ENCODE assay signal across 1 cellular context in the genomic region with DNA sequence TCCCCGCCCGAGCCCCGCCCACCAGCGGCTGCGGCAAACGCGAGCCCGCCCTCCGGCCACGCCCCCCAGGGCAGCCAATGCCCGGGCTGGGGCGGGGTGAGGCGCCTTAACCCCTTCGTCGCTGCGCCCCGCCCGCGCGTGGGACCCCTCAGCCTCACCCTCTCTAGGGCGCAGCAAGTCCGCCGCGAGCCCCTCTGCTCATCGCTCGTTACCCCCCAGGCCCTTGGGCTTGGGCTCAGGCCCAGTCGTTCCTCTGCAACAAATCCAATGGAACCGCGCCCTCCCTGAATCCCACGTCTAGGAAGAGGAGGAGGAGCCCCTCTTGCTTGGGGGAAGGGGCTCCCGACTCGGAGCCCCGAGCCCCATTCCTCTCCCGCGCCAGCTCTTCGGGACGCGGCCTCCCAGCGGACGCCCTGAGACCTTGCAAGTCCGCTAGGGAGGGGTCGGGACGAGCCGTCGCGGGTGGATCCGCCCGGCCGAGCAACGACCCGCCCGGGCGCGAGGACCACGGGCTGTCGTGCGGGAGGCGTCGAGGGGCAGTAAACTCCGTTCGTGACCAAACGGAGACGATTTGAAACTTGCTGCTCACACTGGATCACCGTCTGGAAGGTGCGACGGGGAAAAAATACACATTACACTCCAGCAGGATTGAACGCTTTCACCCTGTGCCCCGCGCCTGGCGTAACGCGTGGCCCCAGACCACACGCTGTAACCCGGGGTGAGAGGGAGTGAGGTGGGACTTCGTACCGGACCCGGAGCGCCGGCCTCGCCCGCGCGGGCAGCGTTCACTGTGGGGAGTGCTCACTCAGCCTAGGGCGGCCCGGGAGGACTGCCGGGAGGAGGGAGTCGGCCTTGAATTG.
A peak's percentile ranks its signal among the peaks of the same experiment; 100 is the strongest.
TF ChIP-seq lines count a peak whose summit lies in the region.

No MANE protein-coding gene starts in this region.

TF ChIP-seq in HepG2, 621 proteins besides CTCF, POLR2A, EP300 and RAD21 (continued from another document and continues in another):
- TF ChIP-seq, protein P1, sequence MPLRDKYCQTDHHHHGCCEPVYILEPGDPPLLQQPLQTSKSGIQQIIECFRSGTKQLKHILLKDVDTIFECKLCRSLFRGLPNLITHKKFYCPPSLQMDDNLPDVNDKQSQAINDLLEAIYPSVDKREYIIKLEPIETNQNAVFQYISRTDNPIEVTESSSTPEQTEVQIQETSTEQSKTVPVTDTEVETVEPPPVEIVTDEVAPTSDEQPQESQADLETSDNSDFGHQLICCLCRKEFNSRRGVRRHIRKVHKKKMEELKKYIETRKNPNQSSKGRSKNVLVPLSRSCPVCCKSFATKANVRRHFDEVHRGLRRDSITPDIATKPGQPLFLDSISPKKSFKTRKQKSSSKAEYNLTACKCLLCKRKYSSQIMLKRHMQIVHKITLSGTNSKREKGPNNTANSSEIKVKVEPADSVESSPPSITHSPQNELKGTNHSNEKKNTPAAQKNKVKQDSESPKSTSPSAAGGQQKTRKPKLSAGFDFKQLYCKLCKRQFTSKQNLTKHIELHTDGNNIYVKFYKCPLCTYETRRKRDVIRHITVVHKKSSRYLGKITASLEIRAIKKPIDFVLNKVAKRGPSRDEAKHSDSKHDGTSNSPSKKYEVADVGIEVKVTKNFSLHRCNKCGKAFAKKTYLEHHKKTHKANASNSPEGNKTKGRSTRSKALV (CRISPR knock-in tag; IDR thresholded peaks at IDR 0.05): peak; percentile 66
- TF ChIP-seq JARID2 (CRISPR knock-in tag; IDR thresholded peaks at IDR 0.05; ENCODE audit: insufficient replicate concordance) (peak; percentile 14), SATB2 (CRISPR knock-in tag; IDR thresholded peaks at IDR 0.05) (0 out of 2 replicates have a peak, but pooled peaks have one; percentile 53), ZNF777 (CRISPR knock-in tag; IDR thresholded peaks at IDR 0.05) (peak; percentile 100), ZNF781 (CRISPR knock-in tag; IDR thresholded peaks at IDR 0.05; ENCODE audit: borderline replicate concordance, not compliant biosample characterization) (peak; percentile 97), PCBP1 (IDR thresholded peaks at IDR 0.05; ENCODE audit: borderline replicate concordance, low read depth, low read length) (peak; percentile 96; the same call in 1 of the 2 replicates), MEF2D (CRISPR knock-in tag; IDR thresholded peaks at IDR 0.05) (peak; percentile 88; the same call in 1 of the 2 replicates), FOXA1 (IDR thresholded peaks at IDR 0.05) (no peak), FOXA1 (CRISPR knock-in tag; IDR thresholded peaks at IDR 0.05) (0 out of 2 replicates have a peak, but pooled peaks have one; percentile 4), NR2F1 (CRISPR knock-in tag; IDR thresholded peaks at IDR 0.05) (peak; percentile 38 to 73; a peak in 1 of 4 replicates), TBP (CRISPR knock-in tag; IDR thresholded peaks at IDR 0.05) (no peak; the same call in 1 of the 2 replicates), ZNF660 (CRISPR knock-in tag; IDR thresholded peaks at IDR 0.05; ENCODE audit: borderline replicate concordance, low read depth) (no peak), ZKSCAN8 (CRISPR knock-in tag; IDR thresholded peaks at IDR 0.05; ENCODE audit: borderline replicate concordance) (peak; percentile 39; the same call in 1 of the 2 replicates), MED8 (CRISPR knock-in tag; IDR thresholded peaks at IDR 0.05; ENCODE audit: insufficient replicate concordance) (peak; percentile 44), MTA3 (CRISPR knock-in tag; IDR thresholded peaks at IDR 0.05) (no peak), KLF9 (CRISPR knock-in tag; IDR thresholded peaks at IDR 0.05; ENCODE audit: low read depth) (peak; percentile 60; the same call in 1 of the 2 replicates), CEBPG (CRISPR knock-in tag; IDR thresholded peaks at IDR 0.05) (no peak), BRD4 (CRISPR knock-in tag; IDR thresholded peaks at IDR 0.05) (peak; percentile 72), SNAPC2 (CRISPR knock-in tag; IDR thresholded peaks at IDR 0.05) (peak; percentile 79; the same call in 1 of the 2 replicates), EED (CRISPR knock-in tag; IDR thresholded peaks at IDR 0.05) (peak; percentile 98), ZNF891 (CRISPR knock-in tag; IDR thresholded peaks at IDR 0.05) (peak; percentile 99), ZFP36 (IDR thresholded peaks at IDR 0.05; ENCODE audit: borderline replicate concordance, low read depth, low read length, partially characterized antibody) (peak; percentile 97), ZNF253 (CRISPR knock-in tag; IDR thresholded peaks at IDR 0.05; ENCODE audit: borderline replicate concordance) (peak; percentile 70; the same call in 1 of the 2 replicates), MAFK (conservative IDR thresholded peaks at IDR 0.05 in 1 of 2, IDR thresholded peaks at IDR 0.05 in 1 of 2; ENCODE audit: low read length in 2 of 2) (0 out of 4 replicates have a peak, but pooled peaks of 1 of the 2 experiments have one; percentile 21), ZC3H13 (CRISPR knock-in tag; IDR thresholded peaks at IDR 0.05) (peak; percentile 99), TP53 (CRISPR knock-in tag; conservative IDR thresholded peaks at IDR 0.05) (no peak; the same call in 1 of the 2 replicates), HOXA3 (CRISPR knock-in tag; IDR thresholded peaks at IDR 0.05) (peak; percentile 76), NFRKB (IDR thresholded peaks at IDR 0.05) (no peak)
- TF ChIP-seq, protein P2, sequence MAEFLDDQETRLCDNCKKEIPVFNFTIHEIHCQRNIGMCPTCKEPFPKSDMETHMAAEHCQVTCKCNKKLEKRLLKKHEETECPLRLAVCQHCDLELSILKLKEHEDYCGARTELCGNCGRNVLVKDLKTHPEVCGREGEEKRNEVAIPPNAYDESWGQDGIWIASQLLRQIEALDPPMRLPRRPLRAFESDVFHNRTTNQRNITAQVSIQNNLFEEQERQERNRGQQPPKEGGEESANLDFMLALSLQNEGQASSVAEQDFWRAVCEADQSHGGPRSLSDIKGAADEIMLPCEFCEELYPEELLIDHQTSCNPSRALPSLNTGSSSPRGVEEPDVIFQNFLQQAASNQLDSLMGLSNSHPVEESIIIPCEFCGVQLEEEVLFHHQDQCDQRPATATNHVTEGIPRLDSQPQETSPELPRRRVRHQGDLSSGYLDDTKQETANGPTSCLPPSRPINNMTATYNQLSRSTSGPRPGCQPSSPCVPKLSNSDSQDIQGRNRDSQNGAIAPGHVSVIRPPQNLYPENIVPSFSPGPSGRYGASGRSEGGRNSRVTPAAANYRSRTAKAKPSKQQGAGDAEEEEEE (CRISPR knock-in tag; IDR thresholded peaks at IDR 0.05; ENCODE audit: borderline replicate concordance): no peak; the same call in 1 of the 2 replicates
- TF ChIP-seq, protein P3, sequence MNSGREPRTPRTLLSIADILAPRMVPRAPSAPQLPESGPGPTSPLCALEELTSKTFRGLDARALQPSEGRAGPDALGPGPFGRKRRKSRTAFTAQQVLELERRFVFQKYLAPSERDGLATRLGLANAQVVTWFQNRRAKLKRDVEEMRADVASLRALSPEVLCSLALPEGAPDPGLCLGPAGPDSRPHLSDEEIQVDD (CRISPR knock-in tag; IDR thresholded peaks at IDR 0.05; ENCODE audit: borderline replicate concordance): peak; percentile 67; the same call in 1 of the 2 replicates
- TF ChIP-seq, protein P4, sequence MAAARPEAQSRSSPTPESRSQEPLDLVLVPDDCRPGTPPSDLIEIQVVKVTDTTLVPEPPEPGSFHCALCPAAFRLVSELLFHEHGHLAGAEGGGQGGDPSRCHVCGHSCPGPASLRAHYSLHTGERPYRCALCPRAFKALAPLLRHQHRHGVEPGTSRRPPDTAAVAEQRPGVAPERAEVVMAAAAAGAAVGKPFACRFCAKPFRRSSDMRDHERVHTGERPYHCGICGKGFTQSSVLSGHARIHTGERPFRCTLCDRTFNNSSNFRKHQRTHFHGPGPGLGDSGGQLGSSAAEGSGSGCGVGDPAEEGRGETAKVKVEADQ (CRISPR knock-in tag; IDR thresholded peaks at IDR 0.05; ENCODE audit: borderline replicate concordance): peak; percentile 77
- TF ChIP-seq, protein P5, sequence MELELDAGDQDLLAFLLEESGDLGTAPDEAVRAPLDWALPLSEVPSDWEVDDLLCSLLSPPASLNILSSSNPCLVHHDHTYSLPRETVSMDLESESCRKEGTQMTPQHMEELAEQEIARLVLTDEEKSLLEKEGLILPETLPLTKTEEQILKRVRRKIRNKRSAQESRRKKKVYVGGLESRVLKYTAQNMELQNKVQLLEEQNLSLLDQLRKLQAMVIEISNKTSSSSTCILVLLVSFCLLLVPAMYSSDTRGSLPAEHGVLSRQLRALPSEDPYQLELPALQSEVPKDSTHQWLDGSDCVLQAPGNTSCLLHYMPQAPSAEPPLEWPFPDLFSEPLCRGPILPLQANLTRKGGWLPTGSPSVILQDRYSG (CRISPR knock-in tag; IDR thresholded peaks at IDR 0.05): no peak; the same call in 1 of the 2 replicates
- TF ChIP-seq, protein P6, sequence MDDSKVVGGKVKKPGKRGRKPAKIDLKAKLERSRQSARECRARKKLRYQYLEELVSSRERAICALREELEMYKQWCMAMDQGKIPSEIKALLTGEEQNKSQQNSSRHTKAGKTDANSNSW (CRISPR knock-in tag; IDR thresholded peaks at IDR 0.05; ENCODE audit: borderline replicate concordance): peak; percentile 19; the same call in 1 of the 2 replicates
- TF ChIP-seq, protein P7, sequence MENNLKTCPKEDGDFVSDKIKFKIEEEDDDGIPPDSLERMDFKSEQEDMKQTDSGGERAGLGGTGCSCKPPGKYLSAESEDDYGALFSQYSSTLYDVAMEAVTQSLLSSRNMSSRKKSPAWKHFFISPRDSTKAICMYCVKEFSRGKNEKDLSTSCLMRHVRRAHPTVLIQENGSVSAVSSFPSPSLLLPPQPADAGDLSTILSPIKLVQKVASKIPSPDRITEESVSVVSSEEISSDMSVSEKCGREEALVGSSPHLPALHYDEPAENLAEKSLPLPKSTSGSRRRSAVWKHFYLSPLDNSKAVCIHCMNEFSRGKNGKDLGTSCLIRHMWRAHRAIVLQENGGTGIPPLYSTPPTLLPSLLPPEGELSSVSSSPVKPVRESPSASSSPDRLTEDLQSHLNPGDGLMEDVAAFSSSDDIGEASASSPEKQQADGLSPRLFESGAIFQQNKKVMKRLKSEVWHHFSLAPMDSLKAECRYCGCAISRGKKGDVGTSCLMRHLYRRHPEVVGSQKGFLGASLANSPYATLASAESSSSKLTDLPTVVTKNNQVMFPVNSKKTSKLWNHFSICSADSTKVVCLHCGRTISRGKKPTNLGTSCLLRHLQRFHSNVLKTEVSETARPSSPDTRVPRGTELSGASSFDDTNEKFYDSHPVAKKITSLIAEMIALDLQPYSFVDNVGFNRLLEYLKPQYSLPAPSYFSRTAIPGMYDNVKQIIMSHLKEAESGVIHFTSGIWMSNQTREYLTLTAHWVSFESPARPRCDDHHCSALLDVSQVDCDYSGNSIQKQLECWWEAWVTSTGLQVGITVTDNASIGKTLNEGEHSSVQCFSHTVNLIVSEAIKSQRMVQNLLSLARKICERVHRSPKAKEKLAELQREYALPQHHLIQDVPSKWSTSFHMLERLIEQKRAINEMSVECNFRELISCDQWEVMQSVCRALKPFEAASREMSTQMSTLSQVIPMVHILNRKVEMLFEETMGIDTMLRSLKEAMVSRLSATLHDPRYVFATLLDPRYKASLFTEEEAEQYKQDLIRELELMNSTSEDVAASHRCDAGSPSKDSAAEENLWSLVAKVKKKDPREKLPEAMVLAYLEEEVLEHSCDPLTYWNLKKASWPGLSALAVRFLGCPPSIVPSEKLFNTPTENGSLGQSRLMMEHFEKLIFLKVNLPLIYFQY (CRISPR knock-in tag; IDR thresholded peaks at IDR 0.05; ENCODE audit: borderline replicate concordance): peak; percentile 79; the same call in 1 of the 2 replicates
- TF ChIP-seq, protein P8, sequence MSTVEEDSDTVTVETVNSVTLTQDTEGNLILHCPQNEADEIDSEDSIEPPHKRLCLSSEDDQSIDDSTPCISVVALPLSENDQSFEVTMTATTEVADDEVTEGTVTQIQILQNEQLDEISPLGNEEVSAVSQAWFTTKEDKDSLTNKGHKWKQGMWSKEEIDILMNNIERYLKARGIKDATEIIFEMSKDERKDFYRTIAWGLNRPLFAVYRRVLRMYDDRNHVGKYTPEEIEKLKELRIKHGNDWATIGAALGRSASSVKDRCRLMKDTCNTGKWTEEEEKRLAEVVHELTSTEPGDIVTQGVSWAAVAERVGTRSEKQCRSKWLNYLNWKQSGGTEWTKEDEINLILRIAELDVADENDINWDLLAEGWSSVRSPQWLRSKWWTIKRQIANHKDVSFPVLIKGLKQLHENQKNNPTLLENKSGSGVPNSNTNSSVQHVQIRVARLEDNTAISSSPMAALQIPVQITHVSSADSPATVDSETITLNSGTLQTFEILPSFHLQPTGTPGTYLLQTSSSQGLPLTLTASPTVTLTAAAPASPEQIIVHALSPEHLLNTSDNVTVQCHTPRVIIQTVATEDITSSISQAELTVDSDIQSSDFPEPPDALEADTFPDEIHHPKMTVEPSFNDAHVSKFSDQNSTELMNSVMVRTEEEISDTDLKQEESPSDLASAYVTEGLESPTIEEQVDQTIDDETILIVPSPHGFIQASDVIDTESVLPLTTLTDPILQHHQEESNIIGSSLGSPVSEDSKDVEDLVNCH (CRISPR knock-in tag; IDR thresholded peaks at IDR 0.05): 0 out of 2 replicates have a peak, but pooled peaks have one; percentile 20
- TF ChIP-seq, protein P9, sequence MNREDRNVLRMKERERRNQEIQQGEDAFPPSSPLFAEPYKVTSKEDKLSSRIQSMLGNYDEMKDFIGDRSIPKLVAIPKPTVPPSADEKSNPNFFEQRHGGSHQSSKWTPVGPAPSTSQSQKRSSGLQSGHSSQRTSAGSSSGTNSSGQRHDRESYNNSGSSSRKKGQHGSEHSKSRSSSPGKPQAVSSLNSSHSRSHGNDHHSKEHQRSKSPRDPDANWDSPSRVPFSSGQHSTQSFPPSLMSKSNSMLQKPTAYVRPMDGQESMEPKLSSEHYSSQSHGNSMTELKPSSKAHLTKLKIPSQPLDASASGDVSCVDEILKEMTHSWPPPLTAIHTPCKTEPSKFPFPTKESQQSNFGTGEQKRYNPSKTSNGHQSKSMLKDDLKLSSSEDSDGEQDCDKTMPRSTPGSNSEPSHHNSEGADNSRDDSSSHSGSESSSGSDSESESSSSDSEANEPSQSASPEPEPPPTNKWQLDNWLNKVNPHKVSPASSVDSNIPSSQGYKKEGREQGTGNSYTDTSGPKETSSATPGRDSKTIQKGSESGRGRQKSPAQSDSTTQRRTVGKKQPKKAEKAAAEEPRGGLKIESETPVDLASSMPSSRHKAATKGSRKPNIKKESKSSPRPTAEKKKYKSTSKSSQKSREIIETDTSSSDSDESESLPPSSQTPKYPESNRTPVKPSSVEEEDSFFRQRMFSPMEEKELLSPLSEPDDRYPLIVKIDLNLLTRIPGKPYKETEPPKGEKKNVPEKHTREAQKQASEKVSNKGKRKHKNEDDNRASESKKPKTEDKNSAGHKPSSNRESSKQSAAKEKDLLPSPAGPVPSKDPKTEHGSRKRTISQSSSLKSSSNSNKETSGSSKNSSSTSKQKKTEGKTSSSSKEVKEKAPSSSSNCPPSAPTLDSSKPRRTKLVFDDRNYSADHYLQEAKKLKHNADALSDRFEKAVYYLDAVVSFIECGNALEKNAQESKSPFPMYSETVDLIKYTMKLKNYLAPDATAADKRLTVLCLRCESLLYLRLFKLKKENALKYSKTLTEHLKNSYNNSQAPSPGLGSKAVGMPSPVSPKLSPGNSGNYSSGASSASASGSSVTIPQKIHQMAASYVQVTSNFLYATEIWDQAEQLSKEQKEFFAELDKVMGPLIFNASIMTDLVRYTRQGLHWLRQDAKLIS (CRISPR knock-in tag; IDR thresholded peaks at IDR 0.05): 0 out of 2 replicates have a peak, but pooled peaks have one; percentile 27
- TF ChIP-seq, protein P10, sequence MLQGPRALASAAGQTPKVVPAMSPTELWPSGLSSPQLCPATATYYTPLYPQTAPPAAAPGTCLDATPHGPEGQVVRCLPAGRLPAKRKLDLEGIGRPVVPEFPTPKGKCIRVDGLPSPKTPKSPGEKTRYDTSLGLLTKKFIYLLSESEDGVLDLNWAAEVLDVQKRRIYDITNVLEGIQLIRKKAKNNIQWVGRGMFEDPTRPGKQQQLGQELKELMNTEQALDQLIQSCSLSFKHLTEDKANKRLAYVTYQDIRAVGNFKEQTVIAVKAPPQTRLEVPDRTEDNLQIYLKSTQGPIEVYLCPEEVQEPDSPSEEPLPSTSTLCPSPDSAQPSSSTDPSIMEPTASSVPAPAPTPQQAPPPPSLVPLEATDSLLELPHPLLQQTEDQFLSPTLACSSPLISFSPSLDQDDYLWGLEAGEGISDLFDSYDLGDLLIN (CRISPR knock-in tag; IDR thresholded peaks at IDR 0.05; ENCODE audit: borderline replicate concordance): peak; percentile 80
